ENCODE assay signal across 32 cellular contexts in genomic region chr20:7622399-7622961, GRCh38.
"Had no signal": no experiment of that assay in that cellular context is flagged by ENCODE, and none has a peak within 500 bp of the region (broad histone marks: within the 10 kb centered on the region; RNA-seq: fewer than 3 reads in every experiment).

No MANE protein-coding gene starts in this region.

- H3K4me1 Mint-ChIP-seq: activated CD4-positive, alpha-beta T cell treated with anti-CD3 and anti-CD28 coated beads for 36 hours; activated CD4-positive, alpha-beta T cell treated with anti-CD3 and anti-CD28 coated beads, Interleukin-2, amount 10 ng/mL, durations not matched to agents 24 days and 14 days; activated CD8-positive, alpha-beta memory T cell treated with anti-CD3 and anti-CD28 coated beads, Interleukin-2, amount 10 ng/mL, durations not matched to agents 7 days and 5 days; activated naive CD4-positive, alpha-beta T cell treated with anti-CD3 and anti-CD28 coated beads, Interleukin-2, amount 50 U/mL, for 24 hours; activated naive CD8-positive, alpha-beta T cell treated with anti-CD3 and anti-CD28 coated beads for 36 hours; activated naive CD8-positive, alpha-beta T cell treated with anti-CD3 and anti-CD28 coated beads, Interleukin-2, amount 50 U/mL, for 24 hours; brain had no signal

- ATAC-seq: activated CD4-positive, alpha-beta T cell treated with anti-CD3 and anti-CD28 coated beads for 36 hours; activated CD8-positive, alpha-beta memory T cell treated with anti-CD3 and anti-CD28 coated beads, Interleukin-2, amount 10 ng/mL, durations not matched to agents 7 days and 5 days; activated CD8-positive, alpha-beta T cell treated with anti-CD3 and anti-CD28 coated beads, Interleukin-2, amount 10 ng/mL, durations not matched to agents 7 days and 5 days; activated naive CD8-positive, alpha-beta T cell treated with anti-CD3 and anti-CD28 coated beads, Interleukin-2, amount 50 U/mL, for 24 hours; gastroesophageal sphincter had no signal

- H3K36me3 Mint-ChIP-seq: activated CD4-positive, alpha-beta memory T cell treated with anti-CD3 and anti-CD28 coated beads for 36 hours; activated CD8-positive, alpha-beta memory T cell treated with anti-CD3 and anti-CD28 coated beads, Interleukin-2, amount 10 ng/mL, durations not matched to agents 7 days and 5 days; activated naive CD4-positive, alpha-beta T cell treated with anti-CD3 and anti-CD28 coated beads, Interleukin-2, amount 50 U/mL, for 24 hours; activated naive CD8-positive, alpha-beta T cell treated with anti-CD3 and anti-CD28 coated beads for 36 hours; brain had no signal

- H3K4me3 ChIP-seq: adrenal gland, ascending aorta, breast epithelium, cardiac muscle cell, colonic mucosa, esophagus squamous epithelium, gastroesophageal sphincter had no signal

- H3K36me3 ChIP-seq: adrenal gland, ascending aorta, breast epithelium, cardiac muscle cell, colonic mucosa, esophagus squamous epithelium, gastroesophageal sphincter had no signal

- H3K27me3 ChIP-seq: adrenal gland, ascending aorta, breast epithelium, cardiac muscle cell, colonic mucosa, esophagus squamous epithelium, gastroesophageal sphincter had no signal

- DNase-seq: activated CD4-positive, alpha-beta memory T cell treated with anti-CD3 and anti-CD28 coated beads for 36 hours; activated CD4-positive, alpha-beta T cell treated with anti-CD3 and anti-CD28 coated beads for 36 hours; activated CD4-positive, alpha-beta T cell treated with anti-CD3 and anti-CD28 coated beads, Interleukin-2, amount 10 ng/mL, durations not matched to agents 24 days and 14 days; activated CD4-positive, CD25-positive, alpha-beta regulatory T cell; activated CD4-positive, CD25-positive, alpha-beta regulatory T cell treated with anti-CD3 and anti-CD28 coated beads, Interleukin-2, amount 50 U/mL, for 72 hours; activated CD8-positive, alpha-beta memory T cell treated with anti-CD3 and anti-CD28 coated beads, Interleukin-2, amount 10 ng/mL, durations not matched to agents 7 days and 5 days; activated CD8-positive, alpha-beta memory T cell treated with anti-CD3 and anti-CD28 coated beads, Interleukin-2, amount 50 U/mL, for 4 hours; activated CD8-positive, alpha-beta T cell treated with anti-CD3 and anti-CD28 coated beads, Interleukin-2, amount 10 ng/mL, durations not matched to agents 7 days and 5 days; activated effector memory CD4-positive, alpha-beta T cell treated with anti-CD3 and anti-CD28 coated beads, Interleukin-2, amount 50 U/mL, for 16 hours; activated naive CD4-positive, alpha-beta T cell treated with anti-CD3 and anti-CD28 coated beads for 36 hours; activated naive CD8-positive, alpha-beta T cell treated with anti-CD3 and anti-CD28 coated beads for 36 hours; activated naive CD8-positive, alpha-beta T cell treated with anti-CD3 and anti-CD28 coated beads, Interleukin-2, amount 50 U/mL, for 24 hours; activated T-cell treated with anti-CD3 and anti-CD28 coated beads, Interleukin-2, amount 50 U/mL, for 1 hour; activated T-cell treated with anti-CD3 and anti-CD28 coated beads, Interleukin-2, amount 50 U/mL, for 48 hours; adrenal gland; amygdala; central memory CD4-positive, alpha-beta T cell; cerebellar nuclear complex; colonic mucosa; effector CD8-positive, alpha-beta T cell; esophagus squamous epithelium; foreskin melanocyte; T-helper 2 cell had no signal

- H3K4me3 Mint-ChIP-seq: activated CD4-positive, alpha-beta memory T cell treated with anti-CD3 and anti-CD28 coated beads for 36 hours; activated CD4-positive, alpha-beta T cell treated with anti-CD3 and anti-CD28 coated beads for 36 hours; activated CD4-positive, alpha-beta T cell treated with anti-CD3 and anti-CD28 coated beads, Interleukin-2, amount 10 ng/mL, durations not matched to agents 24 days and 14 days; activated CD8-positive, alpha-beta memory T cell treated with anti-CD3 and anti-CD28 coated beads, Interleukin-2, amount 10 ng/mL, durations not matched to agents 7 days and 5 days; activated CD8-positive, alpha-beta T cell treated with anti-CD3 and anti-CD28 coated beads, Interleukin-2, amount 10 ng/mL, durations not matched to agents 7 days and 5 days; activated naive CD4-positive, alpha-beta T cell treated with anti-CD3 and anti-CD28 coated beads for 36 hours; activated naive CD4-positive, alpha-beta T cell treated with anti-CD3 and anti-CD28 coated beads, Interleukin-2, amount 50 U/mL, for 24 hours; activated naive CD8-positive, alpha-beta T cell treated with anti-CD3 and anti-CD28 coated beads for 36 hours; activated naive CD8-positive, alpha-beta T cell treated with anti-CD3 and anti-CD28 coated beads, Interleukin-2, amount 50 U/mL, for 24 hours; activated T-helper 1 cell treated with anti-CD3 and anti-CD28 coated beads, Interleukin-12 subunit alpha, Interleukin-12 subunit beta, Interleukin-2, Interleukin-4 antibody, amounts not matched to agents 30 ng/mL and 10 ng/mL and 1 ng/mL, durations not matched to agents 14 hours and 24 hours and 36 hours; brain had no signal

- H3K9me3 ChIP-seq: adrenal gland, ascending aorta, colonic mucosa, esophagus squamous epithelium had no signal

- H3K27ac ChIP-seq: adrenal gland, ascending aorta, breast epithelium, cardiac muscle cell, colonic mucosa, epithelial cell of prostate, esophagus squamous epithelium, gastroesophageal sphincter had no signal

- H3K4me1 ChIP-seq: adrenal gland, ascending aorta, breast epithelium, colonic mucosa, esophagus squamous epithelium, gastroesophageal sphincter had no signal

- H3K27ac Mint-ChIP-seq: activated CD4-positive, alpha-beta memory T cell treated with anti-CD3 and anti-CD28 coated beads for 36 hours; activated CD4-positive, alpha-beta T cell treated with anti-CD3 and anti-CD28 coated beads for 36 hours; activated CD4-positive, alpha-beta T cell treated with anti-CD3 and anti-CD28 coated beads, Interleukin-2, amount 10 ng/mL, durations not matched to agents 24 days and 14 days; activated CD8-positive, alpha-beta memory T cell treated with anti-CD3 and anti-CD28 coated beads, Interleukin-2, amount 10 ng/mL, durations not matched to agents 7 days and 5 days; activated CD8-positive, alpha-beta T cell treated with anti-CD3 and anti-CD28 coated beads, Interleukin-2, amount 10 ng/mL, durations not matched to agents 7 days and 5 days; activated naive CD4-positive, alpha-beta T cell treated with anti-CD3 and anti-CD28 coated beads for 36 hours; activated naive CD4-positive, alpha-beta T cell treated with anti-CD3 and anti-CD28 coated beads, Interleukin-2, amount 50 U/mL, for 24 hours; activated naive CD8-positive, alpha-beta T cell treated with anti-CD3 and anti-CD28 coated beads for 36 hours; activated naive CD8-positive, alpha-beta T cell treated with anti-CD3 and anti-CD28 coated beads, Interleukin-2, amount 50 U/mL, for 24 hours; activated T-helper 1 cell treated with anti-CD3 and anti-CD28 coated beads, Interleukin-12 subunit alpha, Interleukin-12 subunit beta, Interleukin-2, Interleukin-4 antibody, amounts not matched to agents 30 ng/mL and 10 ng/mL and 1 ng/mL, durations not matched to agents 14 hours and 24 hours and 36 hours; activated T-helper 2 cell treated with anti-CD3 and anti-CD28 coated beads, Interferon-gamma antibody, Interleukin-2, Interleukin-4, amounts not matched to agents 10 μg/mL and 5 μg/mL and 100 μg/mL, durations not matched to agents 14 hours and 24 hours and 36 hours; brain had no signal
